ENCODE assay signal across 10 cellular contexts in the genomic region with DNA sequence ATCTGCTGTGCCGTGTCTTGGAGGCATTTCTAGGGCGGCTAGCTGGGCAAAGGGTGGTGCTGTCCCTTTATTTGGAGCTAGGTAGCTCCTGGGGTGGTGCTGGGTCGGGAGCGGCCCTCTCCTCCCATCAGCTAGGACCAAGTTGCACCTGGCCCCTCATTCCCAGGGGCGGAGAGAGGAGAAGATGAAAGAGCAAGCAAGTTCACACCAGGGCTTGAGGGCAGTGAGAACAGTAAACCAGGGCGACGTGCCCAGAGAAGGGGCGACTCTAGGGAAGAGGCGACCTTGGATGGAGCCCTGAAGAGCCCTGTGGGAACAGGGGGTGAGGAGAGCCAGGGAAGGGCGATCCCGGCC. TPM values are rescaled to one million over a fixed set of nuclear protein-coding genes. Genes with fewer than 3 reads are reported as not detected.
DNase-seq lines count a peak whose midpoint lies in the region; ATAC-seq, FAIRE-seq and TF ChIP-seq lines count a peak whose summit lies in the region.
"Had no signal": no experiment of that assay in that cellular context is flagged by ENCODE, and none has a peak within 500 bp of the region (broad histone marks: within the 10 kb centered on the region; RNA-seq: fewer than 3 reads in every experiment).

No MANE protein-coding gene starts in this region.

- peaks cover 34% of the 10 kb centered on the region for H3K4me1 ChIP-seq in A549
- H3K4me1 ChIP-seq in DOHH2 (ENCODE audit: control insufficient read depth, low read length), result peaks cover 76% of the 10 kb centered on the region
- H3K4me1 ChIP-seq in PC-9 (replicated peaks; ENCODE audit: insufficient read depth), result peaks cover 26% of the 10 kb centered on the region
- peaks cover 1% of the 10 kb centered on the region; the same call in 1 of the 2 replicates for H3K4me1 ChIP-seq in iPS DF 6.9 (ENCODE audit: control insufficient read depth, insufficient read depth, low read length)

- no peak for ATAC-seq in A549
- no peak for ATAC-seq in HG03342 (IDR thresholded peaks at IDR 0.05; ENCODE audit: unreplicated experiment)
- no peak for ATAC-seq in GM19351 (IDR thresholded peaks at IDR 0.05; ENCODE audit: unreplicated experiment)
- ATAC-seq in HG03135 (IDR thresholded peaks at IDR 0.05; ENCODE audit: unreplicated experiment), result no peak
- ATAC-seq: left colon had no signal

- intact Hi-C loops in PC-9 (cut with micrococcal nuclease; ENCODE audit: unreplicated experiment), result no loop called here

- TF ChIP-seq CTCF in A549 (IDR thresholded peaks at IDR 0.05) (no peak), DOHH2 (IDR thresholded peaks at IDR 0.05; ENCODE audit: low read depth, low read length, poor library complexity, severe bottlenecking) (no peak), PC-9 (conservative IDR thresholded peaks at IDR 0.05) (no peak)

- H3K36me3 ChIP-seq in DOHH2 (ENCODE audit: control insufficient read depth, low read length) (no peaks in the 10 kb centered on the region; the same call in 1 of the 2 replicates), PC-9 (ENCODE audit: low read depth) (no peaks in the 10 kb centered on the region), iPS DF 6.9 (ENCODE audit: control insufficient read depth, insufficient read depth, low read length) (no peaks in the 10 kb centered on the region)

- TF ChIP-seq RAD21 in A549 (conservative IDR thresholded peaks at IDR 0.05 in 1 of 2, IDR thresholded peaks at IDR 0.05 in 1 of 2), result no peak

- no peak for TF ChIP-seq POLR2A in A549 (IDR thresholded peaks at IDR 0.05; ENCODE audit: low read length)

- H3K27ac ChIP-seq in A549 (no peak overlapping the region), DOHH2 (ENCODE audit: low read depth, low read length) (peak overlapping the region; percentile 67), PC-9 (no peak overlapping the region), iPS DF 6.9 (ENCODE audit: low read length) (no peak overlapping the region)
- H3K27ac ChIP-seq: testis had no signal

- DNase-seq in A549 (ENCODE audit: low read depth in 1 of 2, low spot score in 1 of 2), result no peak
- no peak for DNase-seq in PC-9
- DNase-seq in iPS DF 6.9 (ENCODE audit: low read depth, low spot score), result no peak
- DNase-seq in midbrain (lab: John Stamatoyannopoulos, UW), result no peak
- DNase-seq: testis had no signal

- no peak overlapping the region for H2AFZ ChIP-seq in PC-9

- H3K79me2 ChIP-seq in DOHH2 (ENCODE audit: control insufficient read depth, low read length) (no peaks in the 10 kb centered on the region), PC-9 (ENCODE audit: low read depth) (no peaks in the 10 kb centered on the region)

- H3K27me3 ChIP-seq in DOHH2 (ENCODE audit: control insufficient read depth, low read length) (peaks cover 41% of the 10 kb centered on the region), PC-9 (ENCODE audit: insufficient read depth, low read depth) (peaks cover 61% of the 10 kb centered on the region), iPS DF 6.9 (ENCODE audit: control insufficient read depth, insufficient read depth, low read length) (peaks cover 24% of the 10 kb centered on the region)
- H3K27me3 ChIP-seq: testis had no signal

- H3K9me3 ChIP-seq in A549, result no peaks in the 10 kb centered on the region
- H3K9me3 ChIP-seq in DOHH2 (ENCODE audit: control insufficient read depth, insufficient read depth, low read length), result no peaks in the 10 kb centered on the region
- no peaks in the 10 kb centered on the region for H3K9me3 ChIP-seq in PC-9 (ENCODE audit: insufficient read depth, low read depth)
- no peaks in the 10 kb centered on the region for H3K9me3 ChIP-seq in iPS DF 6.9 (ENCODE audit: control insufficient read depth, insufficient read depth, low read length)
- H3K9me3 ChIP-seq: testis had no signal

- H3K4me3 ChIP-seq in A549 (no peak overlapping the region; the same call in 2 of the 3 replicates), DOHH2 (ENCODE audit: low read length) (peak overlapping the region; percentile 76), PC-9 (peak overlapping the region; percentile 40; the same call in 1 of the 2 replicates), iPS DF 6.9 (ENCODE audit: low read length) (peak overlapping the region; percentile 16; the same call in 1 of the 2 replicates)

- H3F3A ChIP-seq in DOHH2 (ENCODE audit: control insufficient read depth, insufficient read depth) (peaks cover 10% of the 10 kb centered on the region), PC-9 (ENCODE audit: insufficient read depth, low read depth) (peaks cover 50% of the 10 kb centered on the region)

- CTCF ChIA-PET in A549 (lab: Yijun Ruan, JAX) (interaction anchor here (6.3 to 24.1 kb wide), 2 partner anchors 15 to 46 kb away, joined by 69 to 493 read pairs; partner anchors contain the start of gene CCDC124), PC-9 (lab: Charles Lee) (no interaction called here)

- no TSS peak for BruUV-seq in PC-9 (replicated peaks; lab: Mats Ljungman, UMichigan)

- FAIRE-seq in A549 (lab: Jason Lieb, UNC), result no peak

- no peaks in the 10 kb centered on the region for H3K9me2 ChIP-seq in DOHH2 (replicated peaks; ENCODE audit: control insufficient read depth, low read length)
- H3K9me2 ChIP-seq in PC-9 (ENCODE audit: insufficient read depth), result no peaks in the 10 kb centered on the region

- peak overlapping the region; percentile 98 for H3K4me2 ChIP-seq in A549
- peak overlapping the region; percentile 83 for H3K4me2 ChIP-seq in DOHH2 (ENCODE audit: low read length)
- H3K4me2 ChIP-seq in PC-9, result peak overlapping the region; percentile 63

- POLR2A ChIA-PET in A549 (lab: Yijun Ruan, JAX), result interaction anchor here (0.7 kb wide), 1 partner anchor 30 kb away, joined by 5 read pairs; no protein-coding TSS in a partner anchor
- POLR2A ChIA-PET in PC-9 (lab: Charles Lee; ENCODE audit: unreplicated experiment), result no interaction called here

- no peak for TF ChIP-seq EP300 in A549 (IDR thresholded peaks at IDR 0.05)

- H4K20me1 ChIP-seq in DOHH2 (ENCODE audit: control insufficient read depth, insufficient read depth, low read depth, low read length) (no peaks in the 10 kb centered on the region), PC-9 (ENCODE audit: insufficient read depth) (no peaks in the 10 kb centered on the region; the same call in 1 of the 2 replicates)

- 30% methylated on average over 8 of the region's 11 CpGs for WGBS in A549 (ENCODE audit: missing lambda C conversion rate)
- WGBS in iPS DF 6.9 (ENCODE audit: insufficient coverage, insufficient read length), result no CpG with 5 or more reads among the region's 11 CpGs

TF ChIP-seq in A549, 52 proteins besides CTCF, POLR2A, EP300 and RAD21:
- TF ChIP-seq HDAC2 (IDR thresholded peaks at IDR 0.05) (no peak), SMC3 (IDR thresholded peaks at IDR 0.05) (no peak)
- TF ChIP-seq, protein P1, sequence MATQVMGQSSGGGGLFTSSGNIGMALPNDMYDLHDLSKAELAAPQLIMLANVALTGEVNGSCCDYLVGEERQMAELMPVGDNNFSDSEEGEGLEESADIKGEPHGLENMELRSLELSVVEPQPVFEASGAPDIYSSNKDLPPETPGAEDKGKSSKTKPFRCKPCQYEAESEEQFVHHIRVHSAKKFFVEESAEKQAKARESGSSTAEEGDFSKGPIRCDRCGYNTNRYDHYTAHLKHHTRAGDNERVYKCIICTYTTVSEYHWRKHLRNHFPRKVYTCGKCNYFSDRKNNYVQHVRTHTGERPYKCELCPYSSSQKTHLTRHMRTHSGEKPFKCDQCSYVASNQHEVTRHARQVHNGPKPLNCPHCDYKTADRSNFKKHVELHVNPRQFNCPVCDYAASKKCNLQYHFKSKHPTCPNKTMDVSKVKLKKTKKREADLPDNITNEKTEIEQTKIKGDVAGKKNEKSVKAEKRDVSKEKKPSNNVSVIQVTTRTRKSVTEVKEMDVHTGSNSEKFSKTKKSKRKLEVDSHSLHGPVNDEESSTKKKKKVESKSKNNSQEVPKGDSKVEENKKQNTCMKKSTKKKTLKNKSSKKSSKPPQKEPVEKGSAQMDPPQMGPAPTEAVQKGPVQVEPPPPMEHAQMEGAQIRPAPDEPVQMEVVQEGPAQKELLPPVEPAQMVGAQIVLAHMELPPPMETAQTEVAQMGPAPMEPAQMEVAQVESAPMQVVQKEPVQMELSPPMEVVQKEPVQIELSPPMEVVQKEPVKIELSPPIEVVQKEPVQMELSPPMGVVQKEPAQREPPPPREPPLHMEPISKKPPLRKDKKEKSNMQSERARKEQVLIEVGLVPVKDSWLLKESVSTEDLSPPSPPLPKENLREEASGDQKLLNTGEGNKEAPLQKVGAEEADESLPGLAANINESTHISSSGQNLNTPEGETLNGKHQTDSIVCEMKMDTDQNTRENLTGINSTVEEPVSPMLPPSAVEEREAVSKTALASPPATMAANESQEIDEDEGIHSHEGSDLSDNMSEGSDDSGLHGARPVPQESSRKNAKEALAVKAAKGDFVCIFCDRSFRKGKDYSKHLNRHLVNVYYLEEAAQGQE (IDR thresholded peaks at IDR 0.05), result no peak
TF ChIP-seq in A549: peak in this region for 0.

RNA-seq across cellular contexts. Expression of gene KCNN1, which starts 17.0 kb away (rescaled TPM):
- 0.20 and 0.43 TPM in 2 replicates for polyA plus RNA-seq in A549 (2011; rRNA removed)
- 0.62 and 0.69 TPM in 2 replicates for polyA plus RNA-seq in A549 (2012; cell fraction: cytosol; rRNA removed)
- 0.28 and 0.89 TPM in 2 replicates for polyA plus RNA-seq in A549 (2012; cell fraction: nucleus; rRNA removed)
- polyA plus RNA-seq in A549 (2017; fragmentation: RNase III; extraction: RNeasy Plus Mini Kit Qiagen cat#74134 plus additional on column Dnase treatment), result 0.56 to 0.85 TPM (median 0.69 TPM) in 3 replicates
- polyA minus RNA-seq in A549 (2011; rRNA and poly(A)+ RNA removed), result 0.37 and 0.63 TPM in 2 replicates
- total RNA-seq in PC-9 (2021), result 0.09 TPM in 1 of 2 replicates, not detected in the other

RNA-seq across cellular contexts. Expression of gene CCDC124, which starts 17.1 kb away (rescaled TPM):
- 20.8 and 35.4 TPM in 2 replicates for polyA plus RNA-seq in A549 (2011; rRNA removed)
- 175 and 186 TPM in 2 replicates for polyA plus RNA-seq in A549 (2012; cell fraction: cytosol; rRNA removed)
- polyA plus RNA-seq in A549 (2012; cell fraction: nucleus; rRNA removed), result 127 and 154 TPM in 2 replicates
- 113 to 123 TPM (median 116 TPM) in 3 replicates for polyA plus RNA-seq in A549 (2017; fragmentation: RNase III; extraction: RNeasy Plus Mini Kit Qiagen cat#74134 plus additional on column Dnase treatment)
- polyA minus RNA-seq in A549 (2011; rRNA and poly(A)+ RNA removed), result 3.9 and 10.2 TPM in 2 replicates
- 114 and 118 TPM in 2 replicates for total RNA-seq in PC-9 (2021)

RNA-seq across cellular contexts. Expression of gene ARRDC2, which starts 58.0 kb away (rescaled TPM):
- polyA plus RNA-seq in A549 (2011; rRNA removed), result 11.2 and 14.5 TPM in 2 replicates
- polyA plus RNA-seq in A549 (2012; cell fraction: cytosol; rRNA removed), result 20.2 and 31.4 TPM in 2 replicates
- 59.5 and 87.8 TPM in 2 replicates for polyA plus RNA-seq in A549 (2012; cell fraction: nucleus; rRNA removed)
- polyA plus RNA-seq in A549 (2017; fragmentation: RNase III; extraction: RNeasy Plus Mini Kit Qiagen cat#74134 plus additional on column Dnase treatment), result 14.8 to 15.2 TPM (median 15.0 TPM) in 3 replicates
- polyA minus RNA-seq in A549 (2011; rRNA and poly(A)+ RNA removed), result 5.6 and 7.9 TPM in 2 replicates
- total RNA-seq in PC-9 (2021), result 15.5 and 20.6 TPM in 2 replicates
